19 cellular contexts compared by ENCODE assay signal in the genomic region with DNA sequence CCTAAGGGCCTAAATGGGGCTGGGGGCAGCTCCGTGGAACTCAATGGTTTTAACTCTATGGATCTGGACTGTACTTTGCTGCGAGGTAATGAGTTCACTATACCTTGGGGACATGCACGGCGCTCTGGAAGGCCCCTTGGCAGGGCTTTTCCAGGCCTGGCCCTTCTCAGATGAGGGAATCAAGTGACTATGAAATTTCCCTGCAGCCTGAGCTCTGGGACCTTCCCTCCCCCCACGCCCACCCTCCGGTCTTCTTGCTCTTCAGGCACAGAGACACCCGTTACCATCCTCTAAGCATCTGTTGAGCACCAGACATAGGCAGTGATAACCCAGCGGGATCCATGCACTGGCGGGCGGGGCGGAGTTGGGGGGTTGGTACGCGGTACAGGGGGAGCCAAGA.
"Had no signal": no experiment of that assay in that cellular context is flagged by ENCODE, and none has a peak within 500 bp of the region (broad histone marks: within the 10 kb centered on the region; RNA-seq: fewer than 3 reads in every experiment).

No MANE protein-coding gene starts in this region.

- DNase-seq: activated CD8-positive, alpha-beta memory T cell treated with anti-CD3 and anti-CD28 coated beads, Interleukin-2, amount 50 U/mL, for 4 hours; activated CD8-positive, alpha-beta T cell treated with anti-CD3 and anti-CD28 coated beads, Interleukin-2, amount 10 ng/mL, durations not matched to agents 7 days and 5 days; activated T-cell treated with anti-CD3 and anti-CD28 coated beads, Interleukin-2, amount 50 U/mL, for 72 hours; body of pancreas; foreskin melanocyte; naive thymus-derived CD4-positive, alpha-beta T cell; sigmoid colon; stimulated activated CD4-positive, alpha-beta T cell treated with anti-CD3 and anti-CD28 coated beads, Interleukin-12 subunit alpha, Interleukin-12 subunit beta, amount 100 ng/mL, for 4 hours; stimulated activated CD4-positive, alpha-beta T cell treated with anti-CD3 and anti-CD28 coated beads, Interleukin-2, amount 100 ng/mL, for 24 hours had no signal

- H3K27ac ChIP-seq: body of pancreas, epithelial cell of prostate, sigmoid colon, tibial artery, vagina, VCaP had no signal

- H3K36me3 Mint-ChIP-seq: memory B cell, T-cell had no signal

- H3K4me3 ChIP-seq: body of pancreas, mucosa of descending colon, sigmoid colon, tibial artery, vagina had no signal

- H3K27me3 ChIP-seq: body of pancreas, sigmoid colon, tibial artery, vagina had no signal

- H3K36me3 ChIP-seq: sigmoid colon, tibial artery, vagina had no signal

- H3K9me3 ChIP-seq: body of pancreas, mucosa of descending colon, sigmoid colon, SK-N-SH, tibial artery, vagina had no signal

- H3K4me1 Mint-ChIP-seq: memory B cell had no signal

- ATAC-seq: activated CD8-positive, alpha-beta T cell treated with anti-CD3 and anti-CD28 coated beads, Interleukin-2, amount 10 ng/mL, durations not matched to agents 7 days and 5 days; body of pancreas; mucosa of descending colon had no signal

- H3K9me3 Mint-ChIP-seq: dendritic cell treated with granulocyte-macrophage colony-stimulating factor and Interleukin-4, amounts not matched to agents 40 ng/mL and 50 ng/mL, for 4 days had no signal

- H3K4me3 Mint-ChIP-seq: activated CD8-positive, alpha-beta T cell treated with anti-CD3 and anti-CD28 coated beads, Interleukin-2, amount 10 ng/mL, durations not matched to agents 7 days and 5 days; dendritic cell treated with granulocyte-macrophage colony-stimulating factor and Interleukin-4, amounts not matched to agents 40 ng/mL and 50 ng/mL, for 4 days; memory B cell; naive thymus-derived CD4-positive, alpha-beta T cell; T-cell had no signal

- H3K4me1 ChIP-seq: body of pancreas had no signal

- H3K27ac Mint-ChIP-seq: activated CD8-positive, alpha-beta T cell treated with anti-CD3 and anti-CD28 coated beads, Interleukin-2, amount 10 ng/mL, durations not matched to agents 7 days and 5 days; activated naive CD4-positive, alpha-beta T cell treated with anti-CD3 and anti-CD28 coated beads, Interleukin-2, amount 50 U/mL, for 72 hours; activated T-cell treated with anti-CD3 and anti-CD28 coated beads, Interleukin-2, amount 50 U/mL, for 72 hours; dendritic cell treated with granulocyte-macrophage colony-stimulating factor and Interleukin-4, amounts not matched to agents 40 ng/mL and 50 ng/mL, for 4 days; memory B cell; T-cell had no signal
